10 cellular contexts compared by ENCODE assay signal in genomic region chr6:43229803-43230239, GRCh38. TPM values are rescaled to one million over a fixed set of nuclear protein-coding genes. Genes with fewer than 3 reads are reported as not detected.
DNase-seq lines count a peak whose midpoint lies in the region; ATAC-seq and TF ChIP-seq lines count a peak whose summit lies in the region.
"Had no signal": no experiment of that assay in that cellular context is flagged by ENCODE, and none has a peak within 500 bp of the region (broad histone marks: within the 10 kb centered on the region; RNA-seq: fewer than 3 reads in every experiment).

No MANE protein-coding gene starts in this region.

- no peak overlapping the region for H3K4me3 ChIP-seq in HCT116 (replicated peaks in 1 of 2; ENCODE audit: low read depth in 1 of 2, low read length in 2 of 2)
- H3K4me3 ChIP-seq in SU-DHL-6 (ENCODE audit: insufficient read depth, low read length, poor library complexity, severe bottlenecking) = no peak overlapping the region
- peak overlapping the region in 5 of 7 experiments; percentile 43 to 84 (median 72) for H3K4me3 ChIP-seq in skin epidermis
- H3K4me3 ChIP-seq in HAP-1 = no peak overlapping the region; the same call in 1 of the 2 replicates

- in situ Hi-C loops in HAP-1 (cut with MboI; ENCODE audit: low sequenced_read_pairs) = no loop called here

- H3K79me2 ChIP-seq in HCT116 (ENCODE audit: insufficient read depth, low read length) (peaks cover 28% of the 10 kb centered on the region), SU-DHL-6 (ENCODE audit: insufficient read depth, low read length) (peaks cover 18% of the 10 kb centered on the region)

- ATAC-seq in HCT116 = peak; percentile 8
- ATAC-seq in GM21528 (IDR thresholded peaks at IDR 0.05; ENCODE audit: low FRiP score, unreplicated experiment) = no peak
- ATAC-seq in left colon = no peak

- TF ChIP-seq CTCF in HCT116 (IDR thresholded peaks at IDR 0.05 in 2 of 3, conservative IDR thresholded peaks at IDR 0.05 in 1 of 3; ENCODE audit: borderline replicate concordance in 1 of 3, insufficient read depth in 1 of 3, low read depth in 2 of 3, low read length in 2 of 3) (no peak), SU-DHL-6 (IDR thresholded peaks at IDR 0.05; ENCODE audit: insufficient read depth, low read length, poor library complexity, severe bottlenecking) (no peak), glutamatergic neuron (IDR thresholded peaks at IDR 0.05; ENCODE audit: partially characterized antibody, unreplicated experiment) (no peak)

- no peaks in the 10 kb centered on the region for H3K9me3 ChIP-seq in HCT116 (ENCODE audit: control insufficient read depth in 1 of 2, insufficient read depth in 1 of 2, low read depth in 1 of 2, low read length in 2 of 2)
- H3K9me3 ChIP-seq in SU-DHL-6 (ENCODE audit: insufficient read depth, low read length) = no peaks in the 10 kb centered on the region
- H3K9me3 ChIP-seq in HAP-1 = no peaks in the 10 kb centered on the region
- H3K9me3 ChIP-seq: SJSA1 had no signal

- H3K36me3 Mint-ChIP-seq in glutamatergic neuron (ENCODE audit: unreplicated experiment) = peaks cover 5% of the 10 kb centered on the region

- no peak overlapping the region for H3K27ac Mint-ChIP-seq in glutamatergic neuron (ENCODE audit: unreplicated experiment)

- H3K36me3 ChIP-seq in HCT116 (ENCODE audit: control insufficient read depth in 1 of 2, insufficient read depth in 2 of 2, low read length in 2 of 2) (peaks cover 0 to 6% of the 10 kb centered on the region in 2 experiments; a peak in 1 of 4 replicates), SU-DHL-6 (ENCODE audit: low read length) (peaks cover 4% of the 10 kb centered on the region; the same call in 1 of the 2 replicates), HAP-1 (replicated peaks) (peaks cover 21% of the 10 kb centered on the region)

- RAD21 ChIA-PET in HCT116 (lab: Charles Lee; ENCODE audit: low non-redundant PET in 1 of 2, low total read pairs in 2 of 2, uncharacterized antibody in 2 of 2, unreplicated experiment in 2 of 2) = no interaction called here

- H3F3A ChIP-seq in SU-DHL-6 (ENCODE audit: insufficient read depth) = peaks cover 18% of the 10 kb centered on the region

- H3K9me2 ChIP-seq in HCT116 (ENCODE audit: insufficient read depth) = no peaks in the 10 kb centered on the region
- no peaks in the 10 kb centered on the region for H3K9me2 ChIP-seq in SU-DHL-6 (replicated peaks; ENCODE audit: insufficient read depth, low read length)

- TF ChIP-seq POLR2A in HCT116 (IDR thresholded peaks at IDR 0.05; ENCODE audit: borderline replicate concordance, extremely low read depth, insufficient read depth, insufficient read length) = no peak

- no peaks in the 10 kb centered on the region for H3K4me1 Mint-ChIP-seq in glutamatergic neuron (ENCODE audit: low read depth, unreplicated experiment)

- DNase-seq in HCT116 (ENCODE audit: low read depth, low spot score) (no peak), glutamatergic neuron (no peak), HAP-1 (ENCODE audit: low spot score in 2 of 2) (no peak), foreskin melanocyte (no peak), left colon (no peak)

- H3K27ac ChIP-seq in HCT116 (ENCODE audit: low read depth, low read length) (peak overlapping the region; percentile 89; the same call in 1 of the 2 replicates), SU-DHL-6 (ENCODE audit: low read depth, low read length) (no peak overlapping the region), skin epidermis (peak overlapping the region in 6 of 21 experiments; percentile 73 to 87 (median 84))
- H3K27ac ChIP-seq: SJSA1 had no signal

- H3K9me3 Mint-ChIP-seq in glutamatergic neuron (ENCODE audit: unreplicated experiment) = peaks cover 6% of the 10 kb centered on the region

- intact Hi-C loops in HCT116 (cut with micrococcal nuclease) = loop anchor here (2.0 kb wide), 1 partner anchor 277 kb away; no protein-coding TSS in a partner anchor
- intact Hi-C loops in left colon (cut with DNase I, micrococcal nuclease) = no loop called here

- H3K4me3 Mint-ChIP-seq in glutamatergic neuron (ENCODE audit: unreplicated experiment) = peak overlapping the region; percentile 81

- POLR2A ChIA-PET in HCT116 (lab: Charles Lee) = interaction anchor here (1.3 kb wide), 1 partner anchor 8 kb away, joined by 4 read pairs; no protein-coding TSS in a partner anchor

- no TSS peak for BruUV-seq in HCT116 (replicated peaks; lab: Mats Ljungman, UMichigan)

- H3K27me3 Mint-ChIP-seq in glutamatergic neuron (ENCODE audit: unreplicated experiment) = peaks cover 18% of the 10 kb centered on the region

- H4K20me1 ChIP-seq in HCT116 (ENCODE audit: insufficient read depth) (no peaks in the 10 kb centered on the region), SU-DHL-6 (ENCODE audit: low read depth, low read length) (no peaks in the 10 kb centered on the region)

- H3K4me2 ChIP-seq in HCT116 (ENCODE audit: low read length) (peak overlapping the region; percentile 91), SU-DHL-6 (ENCODE audit: low read depth, low read length, poor library complexity, severe bottlenecking) (peak overlapping the region; percentile 59)

- no peak overlapping the region for H2AFZ ChIP-seq in HCT116 (ENCODE audit: low read depth, low read length, poor library complexity, severe bottlenecking)
- peak overlapping the region; percentile 44 for H2AFZ ChIP-seq in SU-DHL-6 (ENCODE audit: low read depth, low read length, severe bottlenecking)

- no peak for TF ChIP-seq RAD21 in HCT116 (IDR thresholded peaks at IDR 0.05; ENCODE audit: low read depth)

- CTCF ChIA-PET in HCT116 (lab: Charles Lee) = interaction anchor here (1.2 to 1.9 kb wide), 8 partner anchors 9 to 277 kb away, joined by 4 to 7 read pairs (median 6); partner anchors contain the start of gene CUL9

- no peaks in the 10 kb centered on the region for H3K27me3 ChIP-seq in HCT116 (ENCODE audit: insufficient read depth, low read length)
- no peaks in the 10 kb centered on the region for H3K27me3 ChIP-seq in SU-DHL-6 (ENCODE audit: low read length)
- H3K27me3 ChIP-seq in HAP-1 (ENCODE audit: low read depth) = no peaks in the 10 kb centered on the region

- H3K4me1 ChIP-seq in HCT116 (ENCODE audit: control insufficient read depth in 1 of 2, insufficient read depth in 2 of 2, low read length in 2 of 2) = peaks cover 4 to 19% of the 10 kb centered on the region in 2 experiments; a peak in 3 of 4 replicates
- peaks cover 9% of the 10 kb centered on the region for H3K4me1 ChIP-seq in HAP-1

- H3K9ac ChIP-seq in HCT116 (ENCODE audit: low read length) (peak overlapping the region; percentile 97; the same call in 1 of the 2 replicates), SU-DHL-6 (ENCODE audit: low read length) (0 out of 2 replicates have a peak overlapping the region, but pooled peaks have one; percentile 66)

TF ChIP-seq in HCT116, 20 proteins besides CTCF, POLR2A, EP300 and RAD21 (continues in another document):
- TF ChIP-seq EZH2phosphoT487 (IDR thresholded peaks at IDR 0.05; ENCODE audit: borderline replicate concordance) (no peak), CBX3 (IDR thresholded peaks at IDR 0.05; ENCODE audit: low read depth) (no peak), EGR1 (IDR thresholded peaks at IDR 0.05; ENCODE audit: low read depth) (no peak), ZFX (IDR thresholded peaks at IDR 0.05) (no peak), EZH2 (IDR thresholded peaks at IDR 0.05) (no peak), TCF7L2 (IDR thresholded peaks at IDR 0.05; ENCODE audit: borderline replicate concordance, extremely low read depth, insufficient read depth, insufficient read length) (no peak), ZBTB33 (IDR thresholded peaks at IDR 0.05; ENCODE audit: extremely low read depth, insufficient replicate concordance, low read length) (no peak), FOSL1 (IDR thresholded peaks at IDR 0.05; ENCODE audit: low read depth) (no peak), ATF3 (IDR thresholded peaks at IDR 0.05) (no peak), JUND (IDR thresholded peaks at IDR 0.05) (no peak), SRF (IDR thresholded peaks at IDR 0.05; ENCODE audit: low read depth) (no peak)

RNA-seq across cellular contexts. Expression of gene DNPH1, which starts 0.5 kb away (rescaled TPM):
- 117 TPM for total RNA-seq in HCT116 (2021; ENCODE audit: unreplicated experiment)
- polyA plus RNA-seq in HCT116 (2012) = 174 and 177 TPM in 2 replicates
- total RNA-seq in glutamatergic neuron (ENCODE audit: unreplicated experiment) = 3.5 TPM
- total RNA-seq in left colon = 10 to 100 TPM; 65.7 to 67.3 TPM

RNA-seq across cellular contexts. Expression of gene TTBK1, which starts 13.5 kb away (rescaled TPM):
- total RNA-seq in HCT116 (2021; ENCODE audit: unreplicated experiment) = not detected
- not detected in 2 replicates for polyA plus RNA-seq in HCT116 (2012)
- total RNA-seq in glutamatergic neuron (ENCODE audit: unreplicated experiment) = 47.3 TPM
- under 1 TPM; 0.18 to 0.53 TPM for total RNA-seq in left colon
- total RNA-seq: dermis blood vessel endothelial cell, SJSA1 had no signal

RNA-seq across cellular contexts. Expression of gene CUL9, which starts 47.8 kb away (rescaled TPM):
- total RNA-seq in HCT116 (2021; ENCODE audit: unreplicated experiment) = 36.5 TPM
- 24.1 and 27.1 TPM in 2 replicates for polyA plus RNA-seq in HCT116 (2012)
- 51.6 TPM for total RNA-seq in glutamatergic neuron (ENCODE audit: unreplicated experiment)
- 10 to 100 TPM; 31.4 to 41.8 TPM for total RNA-seq in left colon

RNA-seq across cellular contexts. Expression of gene SRF, which starts 58.8 kb away (rescaled TPM):
- total RNA-seq in HCT116 (2021; ENCODE audit: unreplicated experiment) (28.1 TPM), glutamatergic neuron (ENCODE audit: unreplicated experiment) (20.7 TPM), left colon (10 to 100 TPM; 22.8 to 30.1 TPM)
- polyA plus RNA-seq in HCT116 (2012) = 28.0 and 36.9 TPM in 2 replicates

Comparison
In these comparisons a context has a peak if more than half of its experiments do, and no peak if none do; other contexts are left out.
1. H3K4me3 ChIP-seq: peak in skin epidermis (5 of 7); none in HCT116 (0 of 2), SU-DHL-6 (single experiment) and HAP-1 (single experiment).
2. RNA of gene DNPH1, which starts 0.5 kb away (total RNA-seq): 117 TPM in HCT116 (single experiment) and 65.7 to 67.3 TPM in left colon; 3.5 TPM in glutamatergic neuron (single experiment); every median in the first group is over 10 times any median in the second.
3. RNA of gene TTBK1, which starts 13.5 kb away (total RNA-seq): 47.3 TPM in glutamatergic neuron (single experiment); 0.18 to 0.53 TPM in left colon and not detected in HCT116 (single experiment); every median in the first group is over 10 times any median in the second.